Comparison of ENCODE assay signal across 14 cellular contexts in the genomic region with DNA sequence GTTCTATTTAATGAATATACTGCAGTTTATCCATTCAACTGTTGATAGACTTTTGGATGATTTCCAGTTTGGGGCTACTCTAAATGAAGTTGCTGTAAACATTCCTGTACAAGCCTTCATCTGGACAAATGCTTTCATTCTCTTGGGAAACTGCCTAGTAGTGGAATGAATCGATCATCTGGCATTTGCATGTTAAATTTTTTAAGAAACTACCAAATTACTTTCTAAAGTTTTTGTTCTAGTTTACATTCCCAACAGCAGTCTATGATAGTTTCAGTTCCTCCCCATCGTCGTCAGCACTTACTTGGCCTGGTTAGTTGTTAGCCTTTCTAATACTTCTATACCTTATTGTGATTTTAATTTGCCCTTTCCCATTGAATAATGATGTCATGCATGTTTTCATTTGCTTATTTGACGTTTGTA.
A peak's percentile ranks its signal among the peaks of the same experiment; 100 is the strongest.
DNase-seq lines count a peak whose midpoint lies in the region; ATAC-seq, FAIRE-seq and TF ChIP-seq lines count a peak whose summit lies in the region.
"Had no signal": no experiment of that assay in that cellular context is flagged by ENCODE, and none has a peak within 500 bp of the region (broad histone marks: within the 10 kb centered on the region; RNA-seq: fewer than 3 reads in every experiment).

No MANE protein-coding gene starts in this region.

- no peak for TF ChIP-seq RAD21 in GM12878 (IDR thresholded peaks at IDR 0.05; ENCODE audit: insufficient read depth, low read depth, low read length)

- no peaks in the 10 kb centered on the region for H3K79me2 ChIP-seq in GM12878 (ENCODE audit: control insufficient read depth, insufficient read depth, low read length)

- RAD21 ChIA-PET in GM12878 (lab: Charles Lee; ENCODE audit: unreplicated experiment) = no interaction called here

- FAIRE-seq in GM12878 (lab: Jason Lieb, UNC) = no peak
- FAIRE-seq: H1 had no signal

- H3K27me3 ChIP-seq in GM12878 (replicated peaks in 1 of 2; ENCODE audit: control insufficient read depth in 2 of 2, insufficient read depth in 2 of 2, low read length in 1 of 2) (no peaks in the 10 kb centered on the region), brain microvascular endothelial cell (replicated peaks) (no peaks in the 10 kb centered on the region)
- H3K27me3 ChIP-seq: BE2C had no signal

- ATAC-seq in GM19397 (IDR thresholded peaks at IDR 0.05; ENCODE audit: unreplicated experiment) (peak; percentile 55), HG02973 (IDR thresholded peaks at IDR 0.05; ENCODE audit: unreplicated experiment) (peak; percentile 62), GM12878 (peak; percentile 98)

- no peak for TF ChIP-seq POLR2A in GM12878 (IDR thresholded peaks at IDR 0.05; ENCODE audit: low read depth, low read length)

- H3K36me3 ChIP-seq in GM12878 (ENCODE audit: control insufficient read depth in 2 of 2, insufficient read depth in 2 of 2, low read length in 1 of 2) (no peaks in the 10 kb centered on the region), brain microvascular endothelial cell (replicated peaks) (no peaks in the 10 kb centered on the region)
- H3K36me3 ChIP-seq: BE2C, WERI-Rb-1 had no signal

- DNase-seq in AG20443 (ENCODE audit: low spot score) = peak; percentile 5
- peak; percentile 38 for DNase-seq in GM12878 (ENCODE audit: low read depth, low spot score)
- DNase-seq in DMS 273 treated with DMSO at 0.1 percent for 48 hours (lab: John Stamatoyannopoulos, UW) = no peak
- DNase-seq in brain microvascular endothelial cell = no peak
- DNase-seq in stimulated activated CD8-positive, alpha-beta memory T cell treated with anti-CD3 and anti-CD28 coated beads, Interleukin-4, amount 100 ng/mL, for 48 hours = no peak
- no peak for DNase-seq in NCI-H1436 (lab: John Stamatoyannopoulos, UW)
- DNase-seq: BE2C, NCI-H2081 treated with DMSO at 0.1 percent for 48 hours, WERI-Rb-1 had no signal

- in situ Hi-C loops in GM12878 (cut with MboI) (no loop called here), brain microvascular endothelial cell (cut with HindIII; ENCODE audit: low pct_ligation_motif_present, low sequenced_read_pairs) (no loop called here)

- no peak for TF ChIP-seq CTCF in GM12878 (IDR thresholded peaks at IDR 0.05 in 2 of 3, conservative IDR thresholded peaks at IDR 0.05 in 1 of 3; ENCODE audit: control insufficient read depth in 2 of 3, extremely low read depth in 1 of 3, insufficient read depth in 1 of 3, low read depth in 3 of 3, low read length in 3 of 3)
- TF ChIP-seq CTCF in brain microvascular endothelial cell (IDR thresholded peaks at IDR 0.05; ENCODE audit: low read depth, low read length, missing control alignments) = no peak

- H3K4me2 ChIP-seq in GM12878 (ENCODE audit: control insufficient read depth, insufficient read depth) = no peak overlapping the region

- H3K27ac ChIP-seq in GM12878 (ENCODE audit: control insufficient read depth, insufficient read depth) = no peak overlapping the region
- H3K27ac ChIP-seq in brain microvascular endothelial cell = no peak overlapping the region
- H3K27ac ChIP-seq: RWPE1, WERI-Rb-1 had no signal

- CTCF ChIA-PET in GM12878 (lab: Yijun Ruan, JAX) = no interaction called here

- no peak overlapping the region for H2AFZ ChIP-seq in GM12878 (ENCODE audit: control insufficient read depth, low read depth, low read length)

- H4K20me1 ChIP-seq in GM12878 (ENCODE audit: control insufficient read depth, insufficient read depth) = no peaks in the 10 kb centered on the region

- POLR2A ChIA-PET in GM12878 (lab: Charles Lee) = no interaction called here

- H3K4me3 ChIP-seq in GM12878 (no peak overlapping the region), brain microvascular endothelial cell (ENCODE audit: low read depth, low read length) (no peak overlapping the region)
- H3K4me3 ChIP-seq: lung had no signal

- H3K9me3 ChIP-seq in GM12878 (replicated peaks; ENCODE audit: control insufficient read depth, insufficient read depth, low read length) = no peaks in the 10 kb centered on the region
- H3K9me3 ChIP-seq: BE2C had no signal

- peak; percentile 41 to 86; a peak in 3 of 4 replicates for TF ChIP-seq EP300 in GM12878 (IDR thresholded peaks at IDR 0.05; ENCODE audit: borderline replicate concordance in 1 of 2, control insufficient read depth in 1 of 2, low read depth in 2 of 2, low read length in 2 of 2)

- 10% methylated on average over 4 of the region's 4 CpGs for WGBS in GM12878 (ENCODE audit: insufficient coverage, insufficient replicate concordance, low lambda C conversion rate, missing lambda C conversion rate)

- intact Hi-C loops in GM12878 (cut with micrococcal nuclease; ENCODE audit: unreplicated experiment) = no loop called here

- SMC1A ChIA-PET in GM12878 (lab: Charles Lee; ENCODE audit: uncharacterized antibody, unreplicated experiment) = no interaction called here

- H3K9ac ChIP-seq in GM12878 (ENCODE audit: control insufficient read depth, insufficient read depth, low read length) = no peak overlapping the region

- no peaks in the 10 kb centered on the region for H3K4me1 ChIP-seq in GM12878 (ENCODE audit: control insufficient read depth, insufficient read depth, low read length)
- H3K4me1 ChIP-seq: BE2C had no signal

- BruUV-seq in GM12878 (replicated peaks; lab: Mats Ljungman, UMichigan) = no TSS peak

TF ChIP-seq in GM12878, 131 proteins besides CTCF, POLR2A, EP300 and RAD21 (continues in another document):
- TF ChIP-seq EZH2 (IDR thresholded peaks at IDR 0.05; ENCODE audit: borderline replicate concordance, control insufficient read depth, low read depth, low read length) = no peak
- TF ChIP-seq, protein P1, sequence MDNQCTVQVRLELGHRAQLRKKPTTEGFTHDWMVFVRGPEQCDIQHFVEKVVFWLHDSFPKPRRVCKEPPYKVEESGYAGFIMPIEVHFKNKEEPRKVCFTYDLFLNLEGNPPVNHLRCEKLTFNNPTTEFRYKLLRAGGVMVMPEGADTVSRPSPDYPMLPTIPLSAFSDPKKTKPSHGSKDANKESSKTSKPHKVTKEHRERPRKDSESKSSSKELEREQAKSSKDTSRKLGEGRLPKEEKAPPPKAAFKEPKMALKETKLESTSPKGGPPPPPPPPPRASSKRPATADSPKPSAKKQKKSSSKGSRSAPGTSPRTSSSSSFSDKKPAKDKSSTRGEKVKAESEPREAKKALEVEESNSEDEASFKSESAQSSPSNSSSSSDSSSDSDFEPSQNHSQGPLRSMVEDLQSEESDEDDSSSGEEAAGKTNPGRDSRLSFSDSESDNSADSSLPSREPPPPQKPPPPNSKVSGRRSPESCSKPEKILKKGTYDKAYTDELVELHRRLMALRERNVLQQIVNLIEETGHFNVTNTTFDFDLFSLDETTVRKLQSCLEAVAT (IDR thresholded peaks at IDR 0.05) = no peak
- TF ChIP-seq YBX1 (IDR thresholded peaks at IDR 0.05) = no peak
- TF ChIP-seq MEF2B (IDR thresholded peaks at IDR 0.05; ENCODE audit: partially characterized antibody, poor library complexity, severe bottlenecking) = peak; percentile 30
- no peak for TF ChIP-seq BMI1 (IDR thresholded peaks at IDR 0.05; ENCODE audit: borderline replicate concordance)
- TF ChIP-seq, protein P2, sequence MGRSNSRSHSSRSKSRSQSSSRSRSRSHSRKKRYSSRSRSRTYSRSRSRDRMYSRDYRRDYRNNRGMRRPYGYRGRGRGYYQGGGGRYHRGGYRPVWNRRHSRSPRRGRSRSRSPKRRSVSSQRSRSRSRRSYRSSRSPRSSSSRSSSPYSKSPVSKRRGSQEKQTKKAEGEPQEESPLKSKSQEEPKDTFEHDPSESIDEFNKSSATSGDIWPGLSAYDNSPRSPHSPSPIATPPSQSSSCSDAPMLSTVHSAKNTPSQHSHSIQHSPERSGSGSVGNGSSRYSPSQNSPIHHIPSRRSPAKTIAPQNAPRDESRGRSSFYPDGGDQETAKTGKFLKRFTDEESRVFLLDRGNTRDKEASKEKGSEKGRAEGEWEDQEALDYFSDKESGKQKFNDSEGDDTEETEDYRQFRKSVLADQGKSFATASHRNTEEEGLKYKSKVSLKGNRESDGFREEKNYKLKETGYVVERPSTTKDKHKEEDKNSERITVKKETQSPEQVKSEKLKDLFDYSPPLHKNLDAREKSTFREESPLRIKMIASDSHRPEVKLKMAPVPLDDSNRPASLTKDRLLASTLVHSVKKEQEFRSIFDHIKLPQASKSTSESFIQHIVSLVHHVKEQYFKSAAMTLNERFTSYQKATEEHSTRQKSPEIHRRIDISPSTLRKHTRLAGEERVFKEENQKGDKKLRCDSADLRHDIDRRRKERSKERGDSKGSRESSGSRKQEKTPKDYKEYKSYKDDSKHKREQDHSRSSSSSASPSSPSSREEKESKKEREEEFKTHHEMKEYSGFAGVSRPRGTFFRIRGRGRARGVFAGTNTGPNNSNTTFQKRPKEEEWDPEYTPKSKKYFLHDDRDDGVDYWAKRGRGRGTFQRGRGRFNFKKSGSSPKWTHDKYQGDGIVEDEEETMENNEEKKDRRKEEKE (IDR thresholded peaks at IDR 0.05) = no peak
- TF ChIP-seq SRF (IDR thresholded peaks at IDR 0.05; ENCODE audit: low read depth in 2 of 2, low read length in 2 of 2) = no peak
- no peak for TF ChIP-seq JUND (IDR thresholded peaks at IDR 0.05; ENCODE audit: low read depth, low read length)
- TF ChIP-seq BCL11A (IDR thresholded peaks at IDR 0.05; ENCODE audit: low read depth, low read length) = 0 out of 2 replicates have a peak, but pooled peaks have one; percentile 48
- TF ChIP-seq ATF7 (IDR thresholded peaks at IDR 0.05; ENCODE audit: low read depth) = peak; percentile 98
- TF ChIP-seq DPF2 (IDR thresholded peaks at IDR 0.05) = peak; percentile 73; the same call in 1 of the 2 replicates
- no peak for TF ChIP-seq CBX5 (IDR thresholded peaks at IDR 0.05; ENCODE audit: low read depth)
- TF ChIP-seq SPI1 (IDR thresholded peaks at IDR 0.05; ENCODE audit: borderline replicate concordance, insufficient read depth, low read depth, low read length) = peak; percentile 95
- TF ChIP-seq, protein P3, sequence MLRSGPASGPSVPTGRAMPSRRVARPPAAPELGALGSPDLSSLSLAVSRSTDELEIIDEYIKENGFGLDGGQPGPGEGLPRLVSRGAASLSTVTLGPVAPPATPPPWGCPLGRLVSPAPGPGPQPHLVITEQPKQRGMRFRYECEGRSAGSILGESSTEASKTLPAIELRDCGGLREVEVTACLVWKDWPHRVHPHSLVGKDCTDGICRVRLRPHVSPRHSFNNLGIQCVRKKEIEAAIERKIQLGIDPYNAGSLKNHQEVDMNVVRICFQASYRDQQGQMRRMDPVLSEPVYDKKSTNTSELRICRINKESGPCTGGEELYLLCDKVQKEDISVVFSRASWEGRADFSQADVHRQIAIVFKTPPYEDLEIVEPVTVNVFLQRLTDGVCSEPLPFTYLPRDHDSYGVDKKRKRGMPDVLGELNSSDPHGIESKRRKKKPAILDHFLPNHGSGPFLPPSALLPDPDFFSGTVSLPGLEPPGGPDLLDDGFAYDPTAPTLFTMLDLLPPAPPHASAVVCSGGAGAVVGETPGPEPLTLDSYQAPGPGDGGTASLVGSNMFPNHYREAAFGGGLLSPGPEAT (IDR thresholded peaks at IDR 0.05; ENCODE audit: low read depth) = peak; percentile 71; the same call in 1 of the 2 replicates
- TF ChIP-seq POU2F2 (IDR thresholded peaks at IDR 0.05; ENCODE audit: borderline replicate concordance, low read depth, low read length) = 0 out of 3 replicates have a peak, but pooled peaks have one; percentile 30

Comparison
In these comparisons a context has a peak if more than half of its experiments do, and no peak if none do; other contexts are left out.
1. DNase-seq: peak in AG20443 (single experiment) and GM12878 (single experiment); none in DMS 273 treated with DMSO at 0.1 percent for 48 hours (single experiment), brain microvascular endothelial cell (single experiment), stimulated activated CD8-positive, alpha-beta memory T cell treated with anti-CD3 and anti-CD28 coated beads, Interleukin-4, amount 100 ng/mL, for 48 hours (single experiment) and NCI-H1436 (single experiment).
2. Peak in every context shown above with its lines, with median percentiles within 50 percentile points of each other: ATAC-seq.